Comparison of ENCODE assay signal across 19 cellular contexts in genomic region chr12:65500121-65500846, GRCh38.
A peak's percentile ranks its signal among the peaks of the same experiment; 100 is the strongest.
DNase-seq lines count a peak whose midpoint lies in the region; ATAC-seq, FAIRE-seq and TF ChIP-seq lines count a peak whose summit lies in the region.
"Had no signal": no experiment of that assay in that cellular context is flagged by ENCODE, and none has a peak within 500 bp of the region (broad histone marks: within the 10 kb centered on the region; RNA-seq: fewer than 3 reads in every experiment).

No MANE protein-coding gene starts in this region.

- H3K9me3 Mint-ChIP-seq in activated T-helper 2 cell treated with anti-CD3 and anti-CD28 coated beads, Interferon-gamma antibody, Interleukin-2, Interleukin-4, amounts not matched to agents 10 μg/mL and 5 μg/mL and 100 μg/mL, durations not matched to agents 14 hours and 24 hours and 36 hours: no peaks in the 10 kb centered on the region
- H3K9me3 Mint-ChIP-seq: activated CD4-positive, alpha-beta memory T cell treated with anti-CD3 and anti-CD28 coated beads for 36 hours; activated T-helper 17 cell treated with anti-CD3 and anti-CD28 coated beads, Interleukin-2, amount 50 U/mL, for 72 hours; endodermal cell; neural crest cell had no signal

- no peaks in the 10 kb centered on the region for H3K9me3 ChIP-seq in neuronal stem cell (replicated peaks in 1 of 2; ENCODE audit: control insufficient read depth in 2 of 2, insufficient read depth in 1 of 2, low read depth in 1 of 2, low read length in 2 of 2)
- H3K9me3 ChIP-seq: heart right ventricle, vagina had no signal

- H3K27ac Mint-ChIP-seq in activated T-helper 2 cell treated with anti-CD3 and anti-CD28 coated beads, Interferon-gamma antibody, Interleukin-2, Interleukin-4, amounts not matched to agents 10 μg/mL and 5 μg/mL and 100 μg/mL, durations not matched to agents 14 hours and 24 hours and 36 hours: no peak overlapping the region
- H3K27ac Mint-ChIP-seq: activated CD4-positive, alpha-beta memory T cell treated with anti-CD3 and anti-CD28 coated beads for 36 hours; activated T-helper 17 cell treated with anti-CD3 and anti-CD28 coated beads, Interleukin-2, amount 50 U/mL, for 72 hours; endodermal cell had no signal

- no peak overlapping the region for H3K4me3 ChIP-seq in epithelial cell of esophagus (ENCODE audit: low read length)
- H3K4me3 ChIP-seq in neuronal stem cell (ENCODE audit: low read length in 2 of 2): no peak overlapping the region
- H3K4me3 ChIP-seq: BLaER1 treated with 17β-estradiol and CSF1 and Interleukin-3, amounts not matched to agents 10 nM and 100 nM; heart right ventricle; skin epidermis; vagina had no signal

- no CpG with 5 or more reads among the region's 7 CpGs for WGBS in neuronal stem cell (ENCODE audit: extremely low coverage in 2 of 2, insufficient read length in 2 of 2, insufficient replicate concordance in 1 of 2), 2 donors

- TF ChIP-seq POLR2A in H54 (IDR thresholded peaks at IDR 0.05; ENCODE audit: low read depth, low read length): no peak

- H2BK15ac ChIP-seq in neuronal stem cell (ENCODE audit: low read length): no peak overlapping the region

- H2BK120ac ChIP-seq in neuronal stem cell (ENCODE audit: low read depth, low read length): no peak overlapping the region

- H4K8ac ChIP-seq in neuronal stem cell (ENCODE audit: low read depth, low read length): no peak overlapping the region

- no peaks in the 10 kb centered on the region for H3K4me1 Mint-ChIP-seq in activated T-helper 2 cell treated with anti-CD3 and anti-CD28 coated beads, Interferon-gamma antibody, Interleukin-2, Interleukin-4, amounts not matched to agents 10 μg/mL and 5 μg/mL and 100 μg/mL, durations not matched to agents 14 hours and 24 hours and 36 hours (ENCODE audit: low read depth)
- H3K4me1 Mint-ChIP-seq: activated T-helper 17 cell treated with anti-CD3 and anti-CD28 coated beads, Interleukin-2, amount 50 U/mL, for 72 hours had no signal

- peak; percentile 33 for FAIRE-seq in H54 (lab: Jason Lieb, UNC)

- H3K27me3 ChIP-seq in neuronal stem cell (ENCODE audit: control insufficient read depth in 3 of 3, insufficient read depth in 3 of 3, low read depth in 1 of 3, low read length in 3 of 3): peaks cover 0 to 2% (median 0%) of the 10 kb centered on the region in 3 experiments
- H3K27me3 ChIP-seq: vagina had no signal

- no peak overlapping the region for H3K4ac ChIP-seq in neuronal stem cell (ENCODE audit: low read length)

- H3K9ac ChIP-seq in neuronal stem cell (ENCODE audit: low read depth, low read length, poor library complexity): no peak overlapping the region
- H3K9ac ChIP-seq: BLaER1 treated with 17β-estradiol and CSF1 and Interleukin-3, amounts not matched to agents 10 nM and 100 nM had no signal

- H3K23ac ChIP-seq in neuronal stem cell (ENCODE audit: low read depth, low read length, poor library complexity): no peak overlapping the region

- no peaks in the 10 kb centered on the region for H3K36me3 ChIP-seq in neuronal stem cell (replicated peaks in 1 of 2; ENCODE audit: control insufficient read depth in 2 of 2, insufficient read depth in 2 of 2, low read length in 2 of 2)
- H3K36me3 ChIP-seq: BLaER1 treated with 17β-estradiol and CSF1 and Interleukin-3, amounts not matched to agents 10 nM and 100 nM; heart right ventricle; vagina had no signal

- H3K14ac ChIP-seq in neuronal stem cell (ENCODE audit: low read length): no peak overlapping the region

- H3K27ac ChIP-seq in neuronal stem cell (replicated peaks; ENCODE audit: low read length): no peak overlapping the region
- H3K27ac ChIP-seq: BLaER1 treated with 17β-estradiol and CSF1 and Interleukin-3, amounts not matched to agents 10 nM and 100 nM; skin epidermis; vagina had no signal

- H2BK5ac ChIP-seq in neuronal stem cell (ENCODE audit: low read length): no peak overlapping the region

- no peak overlapping the region for H3K4me3 Mint-ChIP-seq in activated T-helper 2 cell treated with anti-CD3 and anti-CD28 coated beads, Interferon-gamma antibody, Interleukin-2, Interleukin-4, amounts not matched to agents 10 μg/mL and 5 μg/mL and 100 μg/mL, durations not matched to agents 14 hours and 24 hours and 36 hours (ENCODE audit: low read depth)
- H3K4me3 Mint-ChIP-seq: activated CD4-positive, alpha-beta memory T cell treated with anti-CD3 and anti-CD28 coated beads for 36 hours; activated T-helper 17 cell treated with anti-CD3 and anti-CD28 coated beads, Interleukin-2, amount 50 U/mL, for 72 hours; endodermal cell; neural crest cell had no signal

- H3K18ac ChIP-seq in neuronal stem cell (ENCODE audit: low read length): no peak overlapping the region

- no peaks in the 10 kb centered on the region for H3K79me1 ChIP-seq in neuronal stem cell (ENCODE audit: low read depth, low read length)

- H3K4me2 ChIP-seq in neuronal stem cell (ENCODE audit: insufficient read depth, low read length, poor library complexity, severe bottlenecking): no peak overlapping the region

- no peak overlapping the region for H2BK12ac ChIP-seq in neuronal stem cell (ENCODE audit: low read length)

- peaks cover 0 to 17% of the 10 kb centered on the region in 2 donors for H3K4me1 ChIP-seq in neuronal stem cell (ENCODE audit: control insufficient read depth in 2 of 2, insufficient read depth in 1 of 2, low read depth in 1 of 2, low read length in 2 of 2)

- ATAC-seq in activated CD4-positive, CD25-positive, alpha-beta regulatory T cell treated with anti-CD3 and anti-CD28 coated beads, Interleukin-2, amount 50 U/mL, for 24 hours: no peak
- ATAC-seq: activated T-helper 17 cell treated with anti-CD3 and anti-CD28 coated beads, Interleukin-2, amount 50 U/mL, for 72 hours had no signal

- H4K91ac ChIP-seq in neuronal stem cell (ENCODE audit: low read depth, low read length, poor library complexity): no peak overlapping the region

- H2AK5ac ChIP-seq in neuronal stem cell (ENCODE audit: low read depth, low read length): no peak overlapping the region

- DNase-seq in H54 (ENCODE audit: insufficient read length, low spot score) (no peak), RKO (ENCODE audit: low spot score) (peak; percentile 57), epithelial cell of esophagus (ENCODE audit: low read depth) (peak; percentile 18), neuronal stem cell (ENCODE audit: low spot score) (no peak), NOMO-1 treated with dmso at 0.1 percent for 144 hours (lab: John Stamatoyannopoulos, UW; ENCODE audit: unreplicated experiment) (no peak), DMS53 (lab: John Stamatoyannopoulos, UW) (no peak)
- DNase-seq in activated T-helper 2 cell treated with anti-CD3 and anti-CD28 coated beads, Interferon-gamma antibody, Interleukin-2, Interleukin-4, amounts not matched to agents 10 μg/mL and 5 μg/mL and 100 μg/mL, durations not matched to agents 14 hours and 24 hours and 36 hours (ENCODE audit: low spot score): no peak
- DNase-seq: activated CD4-positive, alpha-beta memory T cell treated with anti-CD3 and anti-CD28 coated beads for 36 hours; endodermal cell; NCI-H1436 treated with DMSO at 0.1 percent for 48 hours; NCI-H510A; stimulated activated naive CD4-positive, alpha-beta T cell treated with Interleukin-2 at 50 U/mL for 16 hours had no signal

- peak overlapping the region; percentile 14 for H2AFZ ChIP-seq in neuronal stem cell (ENCODE audit: low read length)

- no peaks in the 10 kb centered on the region for H3K36me3 Mint-ChIP-seq in activated T-helper 2 cell treated with anti-CD3 and anti-CD28 coated beads, Interferon-gamma antibody, Interleukin-2, Interleukin-4, amounts not matched to agents 10 μg/mL and 5 μg/mL and 100 μg/mL, durations not matched to agents 14 hours and 24 hours and 36 hours (ENCODE audit: low read depth)
- H3K36me3 Mint-ChIP-seq: activated CD4-positive, alpha-beta memory T cell treated with anti-CD3 and anti-CD28 coated beads for 36 hours had no signal

- H3K27me3 Mint-ChIP-seq in activated T-helper 2 cell treated with anti-CD3 and anti-CD28 coated beads, Interferon-gamma antibody, Interleukin-2, Interleukin-4, amounts not matched to agents 10 μg/mL and 5 μg/mL and 100 μg/mL, durations not matched to agents 14 hours and 24 hours and 36 hours (ENCODE audit: low read depth): no peaks in the 10 kb centered on the region

- no peak for TF ChIP-seq CTCF in epithelial cell of esophagus (IDR thresholded peaks at IDR 0.05; ENCODE audit: insufficient read depth, low read depth, low read length, missing control alignments)

- intact Hi-C loops in activated T-helper 2 cell treated with anti-CD3 and anti-CD28 coated beads, Interferon-gamma antibody, Interleukin-2, Interleukin-4, amounts not matched to agents 10 μg/mL and 5 μg/mL and 100 μg/mL, durations not matched to agents 14 hours and 24 hours and 36 hours (cut with micrococcal nuclease): no loop called here

Comparison
In these comparisons a context has a peak if more than half of its experiments do, and no peak if none do; other contexts are left out.
1. DNase-seq: peak in RKO (single experiment) and epithelial cell of esophagus (single experiment); none in H54 (single experiment), neuronal stem cell (single experiment), NOMO-1 treated with dmso at 0.1 percent for 144 hours (single experiment), activated T-helper 2 cell treated with anti-CD3 and anti-CD28 coated beads, Interferon-gamma antibody, Interleukin-2, Interleukin-4, amounts not matched to agents 10 μg/mL and 5 μg/mL and 100 μg/mL, durations not matched to agents 14 hours and 24 hours and 36 hours (single experiment) and DMS53 (single experiment).